Comparison of ENCODE assay signal across 8 cellular contexts in the genomic region with DNA sequence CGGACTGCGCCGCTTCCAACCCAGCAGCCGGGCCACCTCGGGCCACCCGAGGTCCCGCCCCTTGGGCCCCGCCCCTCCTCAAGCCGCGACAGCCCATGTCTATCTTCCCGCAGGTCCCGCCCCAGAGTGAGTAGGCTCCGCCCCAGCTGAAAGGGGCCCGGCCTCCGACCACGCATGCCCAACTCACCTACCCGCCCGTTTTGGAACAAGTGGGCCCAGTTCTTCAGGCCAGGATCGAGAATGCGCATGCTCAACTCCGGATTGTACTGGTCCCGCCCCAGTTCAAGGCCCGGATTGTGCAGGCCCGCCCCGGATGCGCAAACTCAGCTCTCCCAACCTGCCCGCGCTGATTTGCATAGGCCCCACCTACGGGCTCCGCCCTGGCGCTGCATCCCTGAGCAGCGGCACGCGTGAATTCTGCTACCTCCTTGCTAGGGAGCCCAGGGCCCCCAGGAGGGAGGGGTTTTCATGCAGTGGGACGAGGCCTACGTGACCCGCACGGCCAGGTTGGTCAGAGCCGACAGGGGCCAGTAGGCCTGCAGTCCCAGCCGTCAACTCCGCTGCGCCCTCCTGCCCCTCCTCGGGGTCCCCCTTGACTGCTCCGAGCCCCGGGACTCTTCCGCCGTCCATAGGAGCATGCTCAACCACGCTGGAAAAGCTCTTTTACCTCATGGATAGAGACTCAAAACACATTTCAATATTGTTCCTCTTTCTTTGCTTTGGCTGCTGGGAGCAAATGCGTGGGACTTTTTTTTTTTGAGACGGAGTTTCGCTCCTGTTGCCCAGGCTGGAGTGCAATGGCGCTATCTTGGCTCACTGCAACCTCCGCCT. TPM values are rescaled to one million over a fixed set of nuclear protein-coding genes. Genes with fewer than 3 reads are reported as not detected.
DNase-seq lines count a peak whose midpoint lies in the region; ATAC-seq, FAIRE-seq and TF ChIP-seq lines count a peak whose summit lies in the region.

A gene (minus strand): TSS at position 8 of the 831 bp plus-strand sequence. CDS start 26 bp downstream, outside the sequence.

- H3K4me1 Mint-ChIP-seq in T-helper 2 cell treated with Interferon-gamma antibody and Interleukin-4, amounts not matched to agents 5 μg/mL and 100 μg/mL, for 36 hours (ENCODE audit: low read depth), result peaks cover 38% of the 10 kb centered on the region

- intact Hi-C loops in ascending aorta (cut with DNase I), result loop anchor here (2.0 to 5.0 kb wide), 6 partner anchors 52 to 130 kb away; a partner anchor contains a TSS
- intact Hi-C loops in psoas muscle (cut with DNase I), result no loop called here

- H3K27me3 ChIP-seq in ascending aorta (no peaks in the 10 kb centered on the region), right atrium auricular region (no peaks in the 10 kb centered on the region), psoas muscle (ENCODE audit: insufficient read depth in 3 of 3, low read length in 2 of 3) (no peaks in the 10 kb centered on the region)

- H3K4me3 ChIP-seq in ascending aorta, result peak within 1 kb of the TSS; percentile 57 to 83
- H3K4me3 ChIP-seq in right atrium auricular region, result peak within 1 kb of the TSS; percentile 44 to 63
- peak within 1 kb of the TSS; percentile 70 for H3K4me3 ChIP-seq in psoas muscle

- H3K4me1 ChIP-seq in ascending aorta, result peaks cover 15 to 34% of the 10 kb centered on the region in 2 donors
- H3K4me1 ChIP-seq in right atrium auricular region, result peaks cover 2 to 51% of the 10 kb centered on the region in 2 donors
- peaks cover 33% of the 10 kb centered on the region for H3K4me1 ChIP-seq in psoas muscle

- ATAC-seq in GM18502 (IDR thresholded peaks at IDR 0.05; ENCODE audit: poor library complexity, unreplicated experiment) (peak; percentile 82), HG02943 (IDR thresholded peaks at IDR 0.05; ENCODE audit: low read depth, unreplicated experiment) (peak; percentile 75), psoas muscle (peak; percentile 89 to 92 (median 90))

- H3K36me3 ChIP-seq in ascending aorta (no peaks in the 10 kb centered on the region), right atrium auricular region (no peaks in the 10 kb centered on the region), psoas muscle (ENCODE audit: insufficient read depth in 1 of 2, low read depth in 1 of 2) (no peaks in the 10 kb centered on the region)

- peak within 1 kb of the TSS; percentile 44 to 84 for H3K27ac ChIP-seq in ascending aorta
- peak within 1 kb of the TSS; percentile 63 for H3K27ac ChIP-seq in right atrium auricular region
- H3K27ac ChIP-seq in psoas muscle, result peak within 1 kb of the TSS; percentile 68

- H3K36me3 Mint-ChIP-seq in T-helper 2 cell treated with Interferon-gamma antibody and Interleukin-4, amounts not matched to agents 5 μg/mL and 100 μg/mL, for 36 hours (ENCODE audit: low read depth), result peaks cover 21% of the 10 kb centered on the region

- H3K9me3 ChIP-seq in ascending aorta (no peaks in the 10 kb centered on the region), right atrium auricular region (no peaks in the 10 kb centered on the region), psoas muscle (no peaks in the 10 kb centered on the region)

- H3K4me3 Mint-ChIP-seq in T-helper 2 cell treated with Interferon-gamma antibody and Interleukin-4, amounts not matched to agents 5 μg/mL and 100 μg/mL, for 36 hours, result peak within 1 kb of the TSS; percentile 89

- peak within 1 kb of the TSS; percentile 86 for H3K27ac Mint-ChIP-seq in T-helper 2 cell treated with Interferon-gamma antibody and Interleukin-4, amounts not matched to agents 5 μg/mL and 100 μg/mL, for 36 hours

- DNase-seq in NCI-H187 (lab: John Stamatoyannopoulos, UW) (peak; percentile 88 to 91), ascending aorta (ENCODE audit: low spot score in 2 of 2) (peak; percentile 99 to 100), right atrium auricular region (ENCODE audit: low spot score) (peak; percentile 99), psoas muscle (peak; percentile 98 to 100), urothelium cell line (ENCODE audit: low spot score) (peak; percentile 99)
- DNase-seq in T-helper 2 cell treated with Interferon-gamma antibody and Interleukin-4, amounts not matched to agents 5 μg/mL and 100 μg/mL, for 36 hours (ENCODE audit: low spot score), result peak; percentile 100

- TF ChIP-seq CTCF in ascending aorta (IDR thresholded peaks at IDR 0.05) (peak in 1 of 3 experiments; percentile 5), right atrium auricular region (IDR thresholded peaks at IDR 0.05) (peak in 1 of 2 donors; percentile 37), psoas muscle (IDR thresholded peaks at IDR 0.05) (no peak)

- WGBS in psoas muscle, 3 donors, result 1 to 2% (median 1%) methylated on average over 46 to 53 of the region's 53 CpGs

- H3K27me3 Mint-ChIP-seq in T-helper 2 cell treated with Interferon-gamma antibody and Interleukin-4, amounts not matched to agents 5 μg/mL and 100 μg/mL, for 36 hours (ENCODE audit: low read depth), result no peaks in the 10 kb centered on the region

- H3K9me3 Mint-ChIP-seq in T-helper 2 cell treated with Interferon-gamma antibody and Interleukin-4, amounts not matched to agents 5 μg/mL and 100 μg/mL, for 36 hours, result no peaks in the 10 kb centered on the region

- peak; percentile 88 for FAIRE-seq in urothelium cell line (lab: Jason Lieb, UNC)

RNA-seq across cellular contexts. Expression of the gene that starts here (rescaled TPM):
- 3.7 TPM for total RNA-seq in ascending aorta
- total RNA-seq in right atrium auricular region, result 1 to 10 TPM in 1 of 2 donors, under 1 TPM in 1; 0.59 to 1.2 TPM
- 1 to 10 TPM in 3 of 4 donors, under 1 TPM in 1; 0.95 to 4.1 (median 1.6) TPM for total RNA-seq in psoas muscle
- 1 to 10 TPM in 1 of 3 donors, under 1 TPM in 2; 0.25 to 2.1 (median 0.59) TPM for polyA plus RNA-seq in psoas muscle

Comparison
In these comparisons a context has a peak if more than half of its experiments do, and no peak if none do; other contexts are left out.
1. Peak in every context shown above with its lines: DNase-seq, ATAC-seq, H3K4me3 ChIP-seq and H3K27ac ChIP-seq.